ENCODE assay signal across 31 cellular contexts in the genomic region with DNA sequence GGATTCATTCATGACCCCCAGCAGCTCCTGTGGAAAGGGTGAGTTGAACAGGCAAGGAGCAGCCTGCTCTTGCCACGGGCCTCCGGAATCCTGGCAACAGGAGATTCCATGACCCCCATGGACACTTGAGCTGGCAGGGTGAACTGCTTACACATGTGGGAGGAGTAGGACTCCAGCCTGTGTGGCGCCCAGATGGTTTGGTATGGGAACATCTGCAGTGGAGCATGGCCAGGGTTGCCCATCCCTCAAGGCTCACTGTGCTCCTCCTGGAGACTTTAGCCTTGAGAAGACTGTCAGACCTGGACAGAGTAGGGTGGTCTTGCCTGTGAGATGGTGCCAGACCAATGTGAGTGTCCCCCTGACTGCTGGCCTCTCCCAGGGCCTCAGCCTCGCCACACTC.
"Had no signal": no experiment of that assay in that cellular context is flagged by ENCODE, and none has a peak within 500 bp of the region (broad histone marks: within the 10 kb centered on the region; RNA-seq: fewer than 3 reads in every experiment).

No MANE protein-coding gene starts in this region.

- H3K4me3 ChIP-seq: adrenal gland, body of pancreas, cardiac muscle cell had no signal

- H3K27ac ChIP-seq: adrenal gland, body of pancreas, cardiac muscle cell, VCaP had no signal

- DNase-seq: activated B cell treated with CpG ODN at 0.5 μM for 24 hours; activated CD4-positive, alpha-beta memory T cell treated with anti-CD3 and anti-CD28 coated beads for 36 hours; activated CD4-positive, alpha-beta T cell treated with anti-CD3 and anti-CD28 coated beads for 4 hours; activated CD4-positive, alpha-beta T cell treated with anti-CD3 and anti-CD28 coated beads, Interleukin-2, amount 10 ng/mL, durations not matched to agents 24 days and 14 days; activated CD4-positive, alpha-beta T cell treated with anti-CD3 and anti-CD28 coated beads, Interleukin-2, amount 50 U/mL, for 1 hour; activated CD4-positive, alpha-beta T cell treated with anti-CD3 and anti-CD28 coated beads, Interleukin-2, amount 50 U/mL, for 4 hours; activated CD4-positive, CD25-positive, alpha-beta regulatory T cell treated with anti-CD3 and anti-CD28 coated beads, Interleukin-2, amount 50 U/mL, for 72 hours; activated CD8-positive, alpha-beta memory T cell treated with anti-CD3 and anti-CD28 coated beads, Interleukin-2, amount 50 U/mL, for 4 hours; activated CD8-positive, alpha-beta T cell treated with anti-CD3 and anti-CD28 coated beads for 36 hours; activated effector memory CD4-positive, alpha-beta T cell treated with anti-CD3 and anti-CD28 coated beads, Interleukin-2, amount 50 U/mL, for 16 hours; activated gamma-delta T cell treated with Interleukin-2 at 50 U/mL for 16 hours; activated naive CD4-positive, alpha-beta T cell; activated naive CD4-positive, alpha-beta T cell treated with anti-CD3 and anti-CD28 coated beads for 36 hours; activated naive CD4-positive, alpha-beta T cell treated with anti-CD3 and anti-CD28 coated beads, Interleukin-2, amount 50 U/mL, for 16 hours; activated naive CD8-positive, alpha-beta T cell treated with anti-CD3 and anti-CD28 coated beads for 36 hours; activated T-cell treated with anti-CD3 and anti-CD28 coated beads for 4 hours; activated T-cell treated with anti-CD3 and anti-CD28 coated beads, Interleukin-2, amount 50 U/mL, for 1 hour; activated T-cell treated with anti-CD3 and anti-CD28 coated beads, Interleukin-2, amount 50 U/mL, for 4 hours; activated T-cell treated with anti-CD3 and anti-CD28 coated beads, Interleukin-2, amount 50 U/mL, for 72 hours; adrenal gland; amniotic stem cell; body of pancreas; caudate nucleus; cerebellar nuclear complex; T-helper 1 cell; T-helper 2 cell; T-helper 9 cell had no signal

- H3K9me3 ChIP-seq: adrenal gland, body of pancreas had no signal

- H3K4me1 ChIP-seq: adrenal gland, body of pancreas had no signal

- H3K36me3 ChIP-seq: adrenal gland, cardiac muscle cell had no signal

- H3K27me3 ChIP-seq: adrenal gland, body of pancreas, cardiac muscle cell had no signal

- ATAC-seq: activated CD8-positive, alpha-beta T cell treated with anti-CD3 and anti-CD28 coated beads for 36 hours; activated naive CD4-positive, alpha-beta T cell treated with anti-CD3 and anti-CD28 coated beads, Interleukin-2, amount 50 U/mL, for 72 hours; activated T-cell treated with anti-CD3 and anti-CD28 coated beads, Interleukin-2, amount 50 U/mL, for 4 hours; activated T-cell treated with anti-CD3 and anti-CD28 coated beads, Interleukin-2, amount 50 U/mL, for 72 hours; activated T-helper 17 cell treated with anti-CD3 and anti-CD28 coated beads, Interleukin-2, amount 50 U/mL, for 72 hours; body of pancreas had no signal
